ENCODE assay signal across 16 cellular contexts in the genomic region with DNA sequence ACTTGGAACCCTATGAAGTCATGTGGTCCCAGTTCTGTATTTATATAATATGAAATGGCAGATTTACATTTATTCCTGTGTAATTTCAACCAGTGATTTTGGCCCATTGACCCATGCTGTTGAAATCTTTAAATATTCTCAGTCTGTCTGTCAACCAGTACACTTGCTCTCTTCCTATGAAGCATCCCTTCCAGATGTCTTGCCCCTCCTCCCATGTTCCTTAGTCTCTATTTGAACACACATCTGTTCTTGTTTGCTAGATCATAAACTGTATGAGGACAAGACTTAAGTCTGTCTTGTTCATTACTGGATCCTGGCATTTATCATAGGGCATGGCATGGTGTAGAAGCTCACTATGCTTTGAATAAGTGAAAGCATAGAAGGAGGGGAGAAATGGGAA. TPM values are rescaled to one million over a fixed set of nuclear protein-coding genes. Genes with fewer than 3 reads are reported as not detected.
DNase-seq lines count a peak whose midpoint lies in the region; ATAC-seq, FAIRE-seq and TF ChIP-seq lines count a peak whose summit lies in the region.
"Had no signal": no experiment of that assay in that cellular context is flagged by ENCODE, and none has a peak within 500 bp of the region (broad histone marks: within the 10 kb centered on the region; RNA-seq: fewer than 3 reads in every experiment).

No MANE protein-coding gene starts in this region.

- no peak for ATAC-seq in psoas muscle

- TF ChIP-seq CTCF in AG10803 (conservative IDR thresholded peaks at IDR 0.05; ENCODE audit: low read length), result no peak
- no peak for TF ChIP-seq CTCF in OCI-LY3 (IDR thresholded peaks at IDR 0.05; ENCODE audit: low read depth, low read length)
- no peak for TF ChIP-seq CTCF in esophagus squamous epithelium (IDR thresholded peaks at IDR 0.05)
- TF ChIP-seq CTCF in psoas muscle (IDR thresholded peaks at IDR 0.05), result no peak
- no peak for TF ChIP-seq CTCF in endothelial cell (IDR thresholded peaks at IDR 0.05; ENCODE audit: unreplicated experiment)

- intact Hi-C loops in esophagus squamous epithelium (cut with DNase I) (no loop called here), psoas muscle (cut with DNase I) (no loop called here)

- no peaks in the 10 kb centered on the region for H3K9me3 Mint-ChIP-seq in endothelial cell (ENCODE audit: unreplicated experiment)
- H3K9me3 Mint-ChIP-seq: endodermal cell had no signal

- no peak overlapping the region for H3K9ac ChIP-seq in OCI-LY3 (ENCODE audit: low read length)

- H3K9me3 ChIP-seq in OCI-LY3 (ENCODE audit: insufficient read depth, low read length) (no peaks in the 10 kb centered on the region), esophagus squamous epithelium (no peaks in the 10 kb centered on the region), psoas muscle (no peaks in the 10 kb centered on the region)
- H3K9me3 ChIP-seq: neutrophil had no signal

- H3K36me3 Mint-ChIP-seq in endothelial cell (ENCODE audit: low read depth, unreplicated experiment), result peaks cover 12% of the 10 kb centered on the region

- 0 out of 2 replicates have a peak overlapping the region, but pooled peaks have one; percentile 48 for H2AFZ ChIP-seq in OCI-LY3 (ENCODE audit: low read depth, low read length)

- DNase-seq in AG10803 (ENCODE audit: low read depth) (peak; percentile 67), esophagus squamous epithelium (lab: John Stamatoyannopoulos, UW) (no peak), psoas muscle (no peak), HTR-8/SVneo (ENCODE audit: insufficient read length, low spot score) (no peak), NAMALWA (ENCODE audit: low spot score) (no peak), endothelial cell (ENCODE audit: low spot score) (no peak), NCI-H2227 treated with DMSO at 0.1 percent for 48 hours (lab: John Stamatoyannopoulos, UW) (no peak)
- DNase-seq: activated CD8-positive, alpha-beta memory T cell treated with anti-CD3 and anti-CD28 coated beads for 24 hours; activated effector memory CD4-positive, alpha-beta T cell treated with Interleukin-2 at 50 U/mL for 16 hours; DMS53; endodermal cell; NCI-H1417; NCI-H510A treated with DMSO at 0.1 percent for 48 hours had no signal

- H3K27me3 Mint-ChIP-seq in endothelial cell (ENCODE audit: unreplicated experiment), result peaks cover 5% of the 10 kb centered on the region

- H3K27ac ChIP-seq in OCI-LY3 (ENCODE audit: low read length) (no peak overlapping the region), esophagus squamous epithelium (peak overlapping the region in 3 of 4 donors; percentile 26 to 73 (median 46)), psoas muscle (peak overlapping the region; percentile 13)
- H3K27ac ChIP-seq: neutrophil had no signal

- no peaks in the 10 kb centered on the region for H4K20me1 ChIP-seq in OCI-LY3 (ENCODE audit: insufficient read depth, low read length)

- no peaks in the 10 kb centered on the region for H3K36me3 ChIP-seq in OCI-LY3 (replicated peaks; ENCODE audit: low read depth, low read length)
- no peaks in the 10 kb centered on the region for H3K36me3 ChIP-seq in esophagus squamous epithelium
- H3K36me3 ChIP-seq in psoas muscle (ENCODE audit: insufficient read depth in 1 of 2, low read depth in 1 of 2), result no peaks in the 10 kb centered on the region
- H3K36me3 ChIP-seq: neutrophil had no signal

- H3K27me3 ChIP-seq in OCI-LY3 (ENCODE audit: low read depth, low read length), result no peaks in the 10 kb centered on the region
- no peaks in the 10 kb centered on the region for H3K27me3 ChIP-seq in esophagus squamous epithelium
- H3K27me3 ChIP-seq in psoas muscle (ENCODE audit: insufficient read depth in 3 of 3, low read length in 2 of 3), result no peaks in the 10 kb centered on the region
- H3K27me3 ChIP-seq: neutrophil had no signal

- H3K4me1 ChIP-seq in OCI-LY3 (ENCODE audit: low read length) (peaks cover 5% of the 10 kb centered on the region; the same call in 1 of the 2 replicates), esophagus squamous epithelium (peaks cover 0 to 22% (median 8%) of the 10 kb centered on the region in 3 donors), psoas muscle (peaks cover 14% of the 10 kb centered on the region)

- H3K79me2 ChIP-seq in OCI-LY3 (ENCODE audit: low read length), result no peaks in the 10 kb centered on the region

- no peak overlapping the region for H3K4me2 ChIP-seq in OCI-LY3 (ENCODE audit: low read length)

- TF ChIP-seq POLR2A in esophagus squamous epithelium (IDR thresholded peaks at IDR 0.05), result no peak

- peaks cover 6% of the 10 kb centered on the region for H3K4me1 Mint-ChIP-seq in endothelial cell (ENCODE audit: unreplicated experiment)
- H3K4me1 Mint-ChIP-seq: endodermal cell had no signal

- H3K27ac Mint-ChIP-seq in endothelial cell (ENCODE audit: unreplicated experiment), result no peak overlapping the region
- H3K27ac Mint-ChIP-seq: endodermal cell had no signal

- FAIRE-seq in HTR-8/SVneo (lab: Jason Lieb, UNC), result no peak
- FAIRE-seq: urothelium cell line had no signal

- H3K4me3 ChIP-seq in AG10803 (ENCODE audit: low read length) (no peak overlapping the region), OCI-LY3 (ENCODE audit: low read length) (no peak overlapping the region), esophagus squamous epithelium (no peak overlapping the region), psoas muscle (no peak overlapping the region)

- no peak overlapping the region for H3K4me3 Mint-ChIP-seq in endothelial cell (ENCODE audit: unreplicated experiment)
- H3K4me3 Mint-ChIP-seq: endodermal cell had no signal

RNA-seq across cellular contexts. Expression of gene STARD13, which starts 35.0 kb away (rescaled TPM):
- 10 to 100 TPM in 1 of 4 donors, 1 to 10 TPM in 3; 1.3 to 18.7 (median 4.4) TPM for total RNA-seq in esophagus squamous epithelium
- total RNA-seq in psoas muscle, result 1 to 10 TPM; 5.2 to 9.2 (median 7.1) TPM
- polyA plus RNA-seq in psoas muscle, result 1 to 10 TPM; 2.3 to 6.3 (median 2.6) TPM
- 63.8 TPM for total RNA-seq in endothelial cell (ENCODE audit: unreplicated experiment)
